Comparison of ENCODE assay signal across 18 cellular contexts in genomic region chr11:46444305-46444704, GRCh38. TPM values are rescaled to one million over a fixed set of nuclear protein-coding genes. Genes with fewer than 3 reads are reported as not detected.
DNase-seq lines count a peak whose midpoint lies in the region; ATAC-seq, FAIRE-seq and TF ChIP-seq lines count a peak whose summit lies in the region.
"Had no signal": no experiment of that assay in that cellular context is flagged by ENCODE, and none has a peak within 500 bp of the region (broad histone marks: within the 10 kb centered on the region; RNA-seq: fewer than 3 reads in every experiment).

No MANE protein-coding gene starts in this region.

- no peak for TF ChIP-seq CTCF in neural cell (IDR thresholded peaks at IDR 0.05; ENCODE audit: poor library complexity, severe bottlenecking)

- H3K9me2 ChIP-seq in neural cell (ENCODE audit: insufficient read depth, low read length), result no peaks in the 10 kb centered on the region

- peak overlapping the region; percentile 34 for H3K27ac ChIP-seq in neural cell (ENCODE audit: low read length)
- H3K27ac ChIP-seq: A549 had no signal

- H3F3A ChIP-seq in neural cell (ENCODE audit: insufficient read depth, low read length, poor library complexity, severe bottlenecking), result no peaks in the 10 kb centered on the region

- no peak overlapping the region for H3K4me2 ChIP-seq in neural cell (ENCODE audit: low read length)
- H3K4me2 ChIP-seq: A549 had no signal

- DNase-seq in H54 (ENCODE audit: insufficient read length, low spot score) (no peak), OCI-M2 (lab: John Stamatoyannopoulos, UW; ENCODE audit: unreplicated experiment) (no peak), T-helper 1 cell (no peak), dedifferentiated amniotic fluid mesenchymal stem cell (ENCODE audit: extremely low spot score) (no peak), amniotic stem cell (lab: John Stamatoyannopoulos, UW) (no peak)
- DNase-seq: Caco-2; CD8-positive, alpha-beta memory T cell; GOT3; HCEC 1CT; KBM-7 had no signal

- peak overlapping the region; percentile 46 for H3K27ac Mint-ChIP-seq in activated T-helper 17 cell treated with anti-CD3 and anti-CD28 coated beads, Interleukin-2, amount 50 U/mL, for 72 hours
- H3K27ac Mint-ChIP-seq: CD14-positive monocyte had no signal

- no peak for TF ChIP-seq EP300 in neural cell (conservative IDR thresholded peaks at IDR 0.05; ENCODE audit: poor library complexity, severe bottlenecking)

- no peak overlapping the region for H3K4me3 Mint-ChIP-seq in activated T-helper 17 cell treated with anti-CD3 and anti-CD28 coated beads, Interleukin-2, amount 50 U/mL, for 72 hours
- H3K4me3 Mint-ChIP-seq: CD14-positive monocyte; CD8-positive, alpha-beta memory T cell had no signal

- H3K9me3 ChIP-seq in neural cell (ENCODE audit: low read length), result no peaks in the 10 kb centered on the region
- H3K9me3 ChIP-seq: A549, Caco-2 had no signal

- no peaks in the 10 kb centered on the region for H3K9me3 Mint-ChIP-seq in activated T-helper 17 cell treated with anti-CD3 and anti-CD28 coated beads, Interleukin-2, amount 50 U/mL, for 72 hours
- H3K9me3 Mint-ChIP-seq: CD14-positive monocyte; CD8-positive, alpha-beta memory T cell had no signal

- H2AFZ ChIP-seq in neural cell (ENCODE audit: low read depth, low read length), result no peak overlapping the region

- no peaks in the 10 kb centered on the region for H3K36me3 ChIP-seq in neural cell (ENCODE audit: insufficient read depth, low read length)

- no peak overlapping the region for H3K9ac ChIP-seq in neural cell (ENCODE audit: low read length)

- TF ChIP-seq RAD21 in neural cell (conservative IDR thresholded peaks at IDR 0.05), result no peak

- no peaks in the 10 kb centered on the region for H4K20me1 ChIP-seq in neural cell (ENCODE audit: insufficient read depth)

- H3K27me3 ChIP-seq in neural cell (ENCODE audit: insufficient read depth, low read depth, low read length), result no peaks in the 10 kb centered on the region

- H3K4me3 ChIP-seq in neural cell (ENCODE audit: low read length), result no peak overlapping the region
- H3K4me3 ChIP-seq: A549, GM12878 had no signal

- no peaks in the 10 kb centered on the region for H3K27me3 Mint-ChIP-seq in activated T-helper 17 cell treated with anti-CD3 and anti-CD28 coated beads, Interleukin-2, amount 50 U/mL, for 72 hours
- H3K27me3 Mint-ChIP-seq: CD8-positive, alpha-beta memory T cell had no signal

- TF ChIP-seq POLR2A in H54 (IDR thresholded peaks at IDR 0.05; ENCODE audit: low read depth, low read length), result no peak

- peaks cover 12% of the 10 kb centered on the region for H3K4me1 Mint-ChIP-seq in activated T-helper 17 cell treated with anti-CD3 and anti-CD28 coated beads, Interleukin-2, amount 50 U/mL, for 72 hours
- H3K4me1 Mint-ChIP-seq: CD14-positive monocyte had no signal

- FAIRE-seq in H54 (lab: Jason Lieb, UNC), result peak; percentile 48
- FAIRE-seq: A549, GM12878, GM18507 had no signal

- no peak for ATAC-seq in activated T-helper 17 cell treated with anti-CD3 and anti-CD28 coated beads, Interleukin-2, amount 50 U/mL, for 72 hours (replicated peaks)
- ATAC-seq: A549, GM12878 had no signal

- no peaks in the 10 kb centered on the region for H3K79me2 ChIP-seq in neural cell (replicated peaks; ENCODE audit: insufficient read depth, low read length)

- H3K36me3 Mint-ChIP-seq in activated T-helper 17 cell treated with anti-CD3 and anti-CD28 coated beads, Interleukin-2, amount 50 U/mL, for 72 hours (ENCODE audit: low read depth), result peaks cover 41% of the 10 kb centered on the region

TF ChIP-seq in neural cell, 6 proteins besides CTCF, POLR2A, EP300 and RAD21:
- TF ChIP-seq MXI1 (conservative IDR thresholded peaks at IDR 0.05; ENCODE audit: poor library complexity, severe bottlenecking) (no peak), TAF1 (IDR thresholded peaks at IDR 0.05; ENCODE audit: low read depth) (no peak), REST (IDR thresholded peaks at IDR 0.05; ENCODE audit: borderline replicate concordance) (no peak), EZH2 (IDR thresholded peaks at IDR 0.05; ENCODE audit: borderline replicate concordance, insufficient read depth, low read length, poor library complexity, severe bottlenecking) (no peak), SMC3 (conservative IDR thresholded peaks at IDR 0.05; ENCODE audit: poor library complexity) (no peak), POLR2AphosphoS5 (IDR thresholded peaks at IDR 0.05) (no peak)

RNA-seq across cellular contexts. Expression of gene CHRM4, which starts 52.7 kb away (rescaled TPM):
- 1 to 10 TPM in 1 of 2 donors, under 1 TPM in 1; 0.90 to 6.1 TPM for total RNA-seq in activated T-helper 17 cell treated with anti-CD3 and anti-CD28 coated beads, Interleukin-2, amount 50 U/mL, for 72 hours
- polyA plus RNA-seq in neural cell, result 8.2 and 11.6 TPM in 2 replicates
- polyA minus RNA-seq in neural cell, result 18.4 and 24.1 TPM in 2 replicates
- total RNA-seq: CD8-positive, alpha-beta memory T cell; Daoy had no signal
- polyA plus RNA-seq: AG04450 had no signal
